In the genomic region with DNA sequence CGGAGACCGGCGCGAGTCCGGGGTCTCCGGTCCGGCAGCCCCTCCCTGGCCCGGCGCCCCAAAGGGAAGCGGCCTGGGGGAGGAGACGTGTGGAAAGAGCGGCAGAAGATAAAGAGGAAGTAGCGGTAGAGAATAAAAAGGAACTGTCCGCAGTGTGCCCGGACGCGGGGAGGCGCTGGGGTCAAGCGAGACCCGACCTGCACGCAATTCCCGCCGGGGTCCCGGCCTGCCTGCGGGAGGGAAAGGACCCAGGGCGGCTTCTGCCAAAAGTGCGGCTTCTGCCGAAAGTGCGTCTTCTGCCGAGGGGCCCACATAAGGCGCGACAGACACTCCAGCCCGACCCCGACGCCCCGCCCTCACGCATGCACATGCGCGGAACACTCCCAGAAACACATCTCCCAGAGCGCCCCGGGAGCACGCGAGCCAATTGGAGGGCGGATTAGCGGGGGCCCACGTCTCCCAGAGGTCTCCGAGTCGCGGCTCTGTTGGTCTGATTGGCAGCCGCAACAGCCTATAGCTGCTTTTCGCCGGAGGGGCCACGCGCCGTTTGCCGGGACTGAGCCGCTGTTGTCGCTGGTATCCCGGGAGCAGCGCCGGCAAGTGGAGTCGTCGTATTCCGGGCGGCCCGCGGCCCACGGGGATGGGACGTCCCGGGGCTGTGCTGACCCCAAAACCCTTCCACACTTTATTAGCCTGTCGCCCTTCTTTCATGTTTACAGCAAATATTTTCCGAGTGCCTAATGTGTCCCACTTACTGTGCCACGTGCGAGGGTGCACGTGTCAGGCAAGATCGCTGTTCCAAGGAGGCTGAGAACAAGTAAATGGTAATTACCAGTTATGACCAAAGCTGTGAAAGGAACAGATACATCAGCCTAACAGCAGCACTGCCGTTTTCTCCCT, we compare ENCODE assay signal across 8 cellular contexts. TPM values are rescaled to one million over a fixed set of nuclear protein-coding genes. Genes with fewer than 3 reads are reported as not detected.
DNase-seq lines count a peak whose midpoint lies in the region; ATAC-seq, FAIRE-seq and TF ChIP-seq lines count a peak whose summit lies in the region.

No MANE protein-coding gene starts in this region.

- H3K36me3 ChIP-seq in left ventricle myocardium inferior = peaks cover 45% of the 10 kb centered on the region
- H3K36me3 ChIP-seq in prostate gland = no peaks in the 10 kb centered on the region

- H3K27ac ChIP-seq in left ventricle myocardium inferior (replicated peaks) (peak overlapping the region; percentile 99), prostate gland (peak overlapping the region; percentile 95 to 96)

- peak overlapping the region; percentile 72 for H3K4me3 ChIP-seq in GM12875 (ENCODE audit: low read depth, low read length)
- peak overlapping the region; percentile 84 for H3K4me3 ChIP-seq in left ventricle myocardium inferior
- peak overlapping the region; percentile 61 to 63 for H3K4me3 ChIP-seq in prostate gland

- TF ChIP-seq POLR2A in prostate gland (IDR thresholded peaks at IDR 0.05) = peak; percentile 81

- ATAC-seq in HG02840 (IDR thresholded peaks at IDR 0.05; ENCODE audit: low FRiP score, unreplicated experiment) = peak; percentile 76

- peak; percentile 74 for FAIRE-seq in urothelium cell line (lab: Jason Lieb, UNC)

- H3K9me3 ChIP-seq in left ventricle myocardium inferior (replicated peaks) = peaks cover 45% of the 10 kb centered on the region
- H3K9me3 ChIP-seq in prostate gland = no peaks in the 10 kb centered on the region

- intact Hi-C loops in left ventricle myocardium inferior (cut with micrococcal nuclease) = no loop called here
- intact Hi-C loops in prostate gland (cut with DNase I) = loop anchor here (2.0 to 10.0 kb wide), 3 partner anchors 18 to 192 kb away; a partner anchor contains a TSS

- WGBS in prostate gland = 2% methylated on average over 61 of the region's 77 CpGs

- H3K4me1 ChIP-seq in left ventricle myocardium inferior = peaks cover 35% of the 10 kb centered on the region
- no peaks in the 10 kb centered on the region for H3K4me1 ChIP-seq in prostate gland (replicated peaks)

- H3K27me3 ChIP-seq in left ventricle myocardium inferior (ENCODE audit: low read depth) (no peaks in the 10 kb centered on the region), prostate gland (replicated peaks; ENCODE audit: insufficient read depth) (no peaks in the 10 kb centered on the region)

- TF ChIP-seq CTCF in GM12875 (IDR thresholded peaks at IDR 0.05; ENCODE audit: borderline replicate concordance, insufficient read depth, low read depth, low read length) (peak; percentile 38; the same call in 1 of the 2 replicates), left ventricle myocardium inferior (IDR thresholded peaks at IDR 0.05; ENCODE audit: borderline replicate concordance) (peak; percentile 43), prostate gland (IDR thresholded peaks at IDR 0.05) (peak in 1 of 4 experiments; percentile 9)

- DNase-seq in NCI-H1436 (lab: John Stamatoyannopoulos, UW) (peak; percentile 96), T follicular helper cell (ENCODE audit: low read depth) (peak; percentile 93), amniotic epithelial cell (ENCODE audit: low read depth) (peak; percentile 96), left ventricle myocardium inferior (peak; percentile 96), prostate gland (ENCODE audit: low spot score) (peak; percentile 96), urothelium cell line (ENCODE audit: low spot score) (peak; percentile 98)

RNA-seq across cellular contexts. Expression of a gene that starts 8.0 kb away (rescaled TPM):
- total RNA-seq in left ventricle myocardium inferior (0.49 TPM), prostate gland (1 to 10 TPM in 1 of 2 donors, under 1 TPM in 1; 0.77 to 5.9 TPM)

RNA-seq across cellular contexts. Expression of a gene that starts 18.9 kb away (rescaled TPM):
- total RNA-seq in left ventricle myocardium inferior (9.9 TPM), prostate gland (10 to 100 TPM; 51.2 to 88.8 TPM)

RNA-seq across cellular contexts. Expression of a gene that starts 29.4 kb away (rescaled TPM):
- total RNA-seq in left ventricle myocardium inferior (5.8 TPM), prostate gland (10 to 100 TPM in 1 of 2 donors, 1 to 10 TPM in 1; 8.2 to 18.6 TPM)

RNA-seq across cellular contexts. Expression of a gene that starts 40.8 kb away (rescaled TPM):
- total RNA-seq in left ventricle myocardium inferior (9.7 TPM), prostate gland (10 to 100 TPM in 1 of 2 donors, 1 to 10 TPM in 1; 4.4 to 15.5 TPM)

RNA-seq across cellular contexts. Expression of a gene that starts 40.9 kb away (rescaled TPM):
- total RNA-seq in left ventricle myocardium inferior (19.2 TPM), prostate gland (10 to 100 TPM; 34.9 to 41.5 TPM)

Comparison
In these comparisons a context has a peak if more than half of its experiments do, and no peak if none do; other contexts are left out.
1. Peak in every context shown above with its lines: DNase-seq, ATAC-seq, H3K4me3 ChIP-seq and H3K27ac ChIP-seq.